Comparison of ENCODE assay signal across 2 cellular contexts in genomic region chr16:56675685-56676210, GRCh38.
TF ChIP-seq lines count a peak whose summit lies in the region.

No MANE protein-coding gene starts in this region.

TF ChIP-seq in liver, 16 proteins besides CTCF, POLR2A, EP300 and RAD21:
- no peak for TF ChIP-seq YY1 (IDR thresholded peaks at IDR 0.05)
- no peak for TF ChIP-seq SP1 (IDR thresholded peaks at IDR 0.05)
- no peak for TF ChIP-seq JUND (IDR thresholded peaks at IDR 0.05)

TF ChIP-seq in HepG2, 621 proteins besides CTCF, POLR2A, EP300 and RAD21:
- TF ChIP-seq ZNF546 (CRISPR knock-in tag; conservative IDR thresholded peaks at IDR 0.05) (no peak), RERE (CRISPR knock-in tag; IDR thresholded peaks at IDR 0.05; ENCODE audit: low read depth) (no peak), AHR (CRISPR knock-in tag; IDR thresholded peaks at IDR 0.05) (no peak), KLF6 (CRISPR knock-in tag; IDR thresholded peaks at IDR 0.05) (no peak), TBX2 (CRISPR knock-in tag; IDR thresholded peaks at IDR 0.05; ENCODE audit: borderline replicate concordance) (no peak), SOX6 (IDR thresholded peaks at IDR 0.05) (no peak), SOX6 (CRISPR knock-in tag; IDR thresholded peaks at IDR 0.05) (no peak), RBFOX2 (IDR thresholded peaks at IDR 0.05; ENCODE audit: low read depth, low read length) (no peak), MEF2D (CRISPR knock-in tag; IDR thresholded peaks at IDR 0.05) (no peak), FOXP1 (IDR thresholded peaks at IDR 0.05) (no peak), FOXP1 (CRISPR knock-in tag; IDR thresholded peaks at IDR 0.05) (no peak), SCMH1 (CRISPR knock-in tag; IDR thresholded peaks at IDR 0.05; ENCODE audit: borderline replicate concordance) (no peak), ZNF556 (CRISPR knock-in tag; IDR thresholded peaks at IDR 0.05; ENCODE audit: borderline replicate concordance) (no peak), SMARCC2 (IDR thresholded peaks at IDR 0.05) (no peak), PAX8 (CRISPR knock-in tag; IDR thresholded peaks at IDR 0.05; ENCODE audit: borderline replicate concordance) (no peak), ZNF75D (CRISPR knock-in tag; IDR thresholded peaks at IDR 0.05; ENCODE audit: borderline replicate concordance) (no peak), CHCHD3 (CRISPR knock-in tag; IDR thresholded peaks at IDR 0.05) (no peak), TIGD3 (CRISPR knock-in tag; IDR thresholded peaks at IDR 0.05; ENCODE audit: borderline replicate concordance) (no peak), ZNF180 (CRISPR knock-in tag; IDR thresholded peaks at IDR 0.05; ENCODE audit: borderline replicate concordance, low read depth) (no peak), ZNF160 (CRISPR knock-in tag; IDR thresholded peaks at IDR 0.05) (no peak), ATF4 (CRISPR knock-in tag; IDR thresholded peaks at IDR 0.05) (no peak)
